ENCODE assay signal across 1 cellular context in the genomic region with DNA sequence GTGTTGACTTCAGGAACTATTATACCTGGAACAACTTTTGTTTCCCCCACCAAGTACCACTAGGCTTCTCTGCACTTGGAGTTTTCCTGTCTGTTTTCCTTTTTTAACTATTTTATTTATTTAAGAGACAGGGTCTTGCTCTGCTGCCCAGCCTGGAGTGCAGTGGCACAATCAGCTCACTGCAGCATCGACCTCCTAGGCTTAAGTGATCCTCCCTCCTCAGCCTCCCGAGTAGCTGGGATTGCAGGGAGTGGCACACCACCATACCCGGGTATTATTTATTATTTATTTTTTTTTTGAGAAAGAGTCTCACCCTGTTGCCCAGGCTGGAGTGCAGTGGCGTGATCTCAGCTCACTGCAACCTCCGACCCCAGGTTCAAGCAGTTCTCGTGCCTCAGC.
TF ChIP-seq lines count a peak whose summit lies in the region.

No MANE protein-coding gene starts in this region.

TF ChIP-seq in HepG2, 621 proteins besides CTCF, POLR2A, EP300 and RAD21:
- no peak for TF ChIP-seq ZNF75D (CRISPR knock-in tag; IDR thresholded peaks at IDR 0.05; ENCODE audit: borderline replicate concordance)
- TF ChIP-seq ZNF256 (CRISPR knock-in tag; conservative IDR thresholded peaks at IDR 0.05): no peak
- TF ChIP-seq, protein P1, sequence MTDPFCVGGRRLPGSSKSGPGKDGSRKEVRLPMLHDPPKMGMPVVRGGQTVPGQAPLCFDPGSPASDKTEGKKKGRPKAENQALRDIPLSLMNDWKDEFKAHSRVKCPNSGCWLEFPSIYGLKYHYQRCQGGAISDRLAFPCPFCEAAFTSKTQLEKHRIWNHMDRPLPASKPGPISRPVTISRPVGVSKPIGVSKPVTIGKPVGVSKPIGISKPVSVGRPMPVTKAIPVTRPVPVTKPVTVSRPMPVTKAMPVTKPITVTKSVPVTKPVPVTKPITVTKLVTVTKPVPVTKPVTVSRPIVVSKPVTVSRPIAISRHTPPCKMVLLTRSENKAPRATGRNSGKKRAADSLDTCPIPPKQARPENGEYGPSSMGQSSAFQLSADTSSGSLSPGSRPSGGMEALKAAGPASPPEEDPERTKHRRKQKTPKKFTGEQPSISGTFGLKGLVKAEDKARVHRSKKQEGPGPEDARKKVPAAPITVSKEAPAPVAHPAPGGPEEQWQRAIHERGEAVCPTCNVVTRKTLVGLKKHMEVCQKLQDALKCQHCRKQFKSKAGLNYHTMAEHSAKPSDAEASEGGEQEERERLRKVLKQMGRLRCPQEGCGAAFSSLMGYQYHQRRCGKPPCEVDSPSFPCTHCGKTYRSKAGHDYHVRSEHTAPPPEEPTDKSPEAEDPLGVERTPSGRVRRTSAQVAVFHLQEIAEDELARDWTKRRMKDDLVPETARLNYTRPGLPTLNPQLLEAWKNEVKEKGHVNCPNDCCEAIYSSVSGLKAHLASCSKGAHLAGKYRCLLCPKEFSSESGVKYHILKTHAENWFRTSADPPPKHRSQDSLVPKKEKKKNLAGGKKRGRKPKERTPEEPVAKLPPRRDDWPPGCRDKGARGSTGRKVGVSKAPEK (CRISPR knock-in tag; IDR thresholded peaks at IDR 0.05; ENCODE audit: borderline replicate concordance): no peak
- TF ChIP-seq ISX (CRISPR knock-in tag; conservative IDR thresholded peaks at IDR 0.05): no peak
- TF ChIP-seq ZNF121 (CRISPR knock-in tag; IDR thresholded peaks at IDR 0.05): peak; percentile 73; the same call in 1 of the 2 replicates
- TF ChIP-seq SMAD9 (CRISPR knock-in tag; IDR thresholded peaks at IDR 0.05): no peak
- TF ChIP-seq CSRNP2 (CRISPR knock-in tag; conservative IDR thresholded peaks at IDR 0.05; ENCODE audit: low read depth): no peak
- TF ChIP-seq, protein P2, sequence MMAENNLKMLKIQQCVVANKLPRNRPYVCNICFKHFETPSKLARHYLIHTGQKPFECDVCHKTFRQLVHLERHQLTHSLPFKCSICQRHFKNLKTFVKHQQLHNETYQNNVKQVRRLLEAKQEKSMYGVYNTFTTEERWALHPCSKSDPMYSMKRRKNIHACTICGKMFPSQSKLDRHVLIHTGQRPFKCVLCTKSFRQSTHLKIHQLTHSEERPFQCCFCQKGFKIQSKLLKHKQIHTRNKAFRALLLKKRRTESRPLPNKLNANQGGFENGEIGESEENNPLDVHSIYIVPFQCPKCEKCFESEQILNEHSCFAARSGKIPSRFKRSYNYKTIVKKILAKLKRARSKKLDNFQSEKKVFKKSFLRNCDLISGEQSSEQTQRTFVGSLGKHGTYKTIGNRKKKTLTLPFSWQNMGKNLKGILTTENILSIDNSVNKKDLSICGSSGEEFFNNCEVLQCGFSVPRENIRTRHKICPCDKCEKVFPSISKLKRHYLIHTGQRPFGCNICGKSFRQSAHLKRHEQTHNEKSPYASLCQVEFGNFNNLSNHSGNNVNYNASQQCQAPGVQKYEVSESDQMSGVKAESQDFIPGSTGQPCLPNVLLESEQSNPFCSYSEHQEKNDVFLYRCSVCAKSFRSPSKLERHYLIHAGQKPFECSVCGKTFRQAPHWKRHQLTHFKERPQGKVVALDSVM (CRISPR knock-in tag; IDR thresholded peaks at IDR 0.05): peak; percentile 42; the same call in 1 of the 2 replicates
